In genomic region chr12:76006028-76006916, GRCh38 we compare ENCODE assay signal across 25 cellular contexts. TPM values are rescaled to one million over a fixed set of nuclear protein-coding genes. Genes with fewer than 3 reads are reported as not detected.
DNase-seq lines count a peak whose midpoint lies in the region; ATAC-seq and TF ChIP-seq lines count a peak whose summit lies in the region.
"Had no signal": no experiment of that assay in that cellular context is flagged by ENCODE, and none has a peak within 500 bp of the region (broad histone marks: within the 10 kb centered on the region; RNA-seq: fewer than 3 reads in every experiment).

No MANE protein-coding gene starts in this region.

- WGBS in thyroid gland, 2 donors = 88 to 93% methylated on average over 8 of the region's 8 CpGs

- intact Hi-C loops in MCF 10A (cut with micrococcal nuclease) = no loop called here
- intact Hi-C loops in thyroid gland (cut with DNase I) = no loop called here

- peaks cover 0 to 10% of the 10 kb centered on the region in 2 donors for H3K4me1 ChIP-seq in thyroid gland
- H3K4me1 ChIP-seq: ascending aorta had no signal

- H3K9me3 Mint-ChIP-seq in glutamatergic neuron (ENCODE audit: unreplicated experiment) (peaks cover 13% of the 10 kb centered on the region), MCF 10A (ENCODE audit: unreplicated experiment) (peaks cover 6% of the 10 kb centered on the region)
- H3K9me3 Mint-ChIP-seq: dendritic cell treated with granulocyte-macrophage colony-stimulating factor and Interleukin-4, amounts not matched to agents 40 ng/mL and 50 ng/mL, for 4 days had no signal

- H3K4me3 Mint-ChIP-seq in glutamatergic neuron (ENCODE audit: unreplicated experiment) = peak overlapping the region; percentile 55
- no peak overlapping the region for H3K4me3 Mint-ChIP-seq in MCF 10A (ENCODE audit: unreplicated experiment)
- H3K4me3 Mint-ChIP-seq: activated CD4-positive, alpha-beta T cell treated with anti-CD3 and anti-CD28 coated beads, Interleukin-2, amount 10 ng/mL, durations not matched to agents 7 days and 5 days; activated naive CD8-positive, alpha-beta T cell; activated T-helper 1 cell treated with anti-CD3 and anti-CD28 coated beads, Interleukin-12 subunit alpha, Interleukin-12 subunit beta, Interleukin-2, Interleukin-4 antibody, amounts not matched to agents 30 ng/mL and 10 ng/mL and 1 ng/mL, durations not matched to agents 14 hours and 24 hours and 36 hours; CD4-positive, alpha-beta T cell; dendritic cell treated with granulocyte-macrophage colony-stimulating factor and Interleukin-4, amounts not matched to agents 40 ng/mL and 50 ng/mL, for 4 days; HFFc6; stimulated activated effector memory CD8-positive, alpha-beta T cell treated with anti-CD3 and anti-CD28 coated beads, Interleukin-12 subunit alpha, Interleukin-12 subunit beta, amount 100 ng/mL, for 72 hours; T-helper 17 cell had no signal

- DNase-seq in H7 (peak; percentile 30), NCI-H1105 treated with DMSO at 0.1 percent for 48 hours (lab: John Stamatoyannopoulos, UW) (peak; percentile 75), NCI-H524 (lab: John Stamatoyannopoulos, UW) (peak; percentile 77 to 87), glutamatergic neuron (peak; percentile 57), MCF 10A (ENCODE audit: unreplicated experiment) (no peak), thyroid gland (no peak)
- DNase-seq: activated CD4-positive, alpha-beta T cell treated with anti-CD3 and anti-CD28 coated beads, Interleukin-2, amount 10 ng/mL, durations not matched to agents 7 days and 5 days; caudate nucleus; CD4-positive, alpha-beta T cell; DND-41; HFFc6; KG1; mammary epithelial cell; NCI-H446; occipital lobe; small intestine; stimulated activated CD4-positive, alpha-beta T cell treated with anti-CD3 and anti-CD28 coated beads, Interleukin-2, amount 100 ng/mL, for 24 hours; T-helper 17 cell had no signal

- H3K4me1 Mint-ChIP-seq in glutamatergic neuron (ENCODE audit: low read depth, unreplicated experiment) (peaks cover 41% of the 10 kb centered on the region), MCF 10A (ENCODE audit: insufficient read depth, unreplicated experiment) (no peaks in the 10 kb centered on the region)
- H3K4me1 Mint-ChIP-seq: activated CD4-positive, alpha-beta T cell treated with anti-CD3 and anti-CD28 coated beads, Interleukin-2, amount 10 ng/mL, durations not matched to agents 7 days and 5 days; stimulated activated effector memory CD8-positive, alpha-beta T cell treated with anti-CD3 and anti-CD28 coated beads, Interleukin-12 subunit alpha, Interleukin-12 subunit beta, amount 100 ng/mL, for 72 hours; T-helper 17 cell had no signal

- no TSS peak for BruUV-seq in MCF 10A (replicated peaks; lab: Mats Ljungman, UMichigan)

- H3K27ac ChIP-seq in thyroid gland = no peak overlapping the region
- H3K27ac ChIP-seq: ascending aorta had no signal

- H3K9me3 ChIP-seq in thyroid gland = no peaks in the 10 kb centered on the region
- H3K9me3 ChIP-seq: ascending aorta had no signal

- H3K27ac Mint-ChIP-seq in glutamatergic neuron (ENCODE audit: unreplicated experiment) (peak overlapping the region; percentile 20), MCF 10A (ENCODE audit: low read depth, unreplicated experiment) (no peak overlapping the region)
- H3K27ac Mint-ChIP-seq: activated CD4-positive, alpha-beta T cell treated with anti-CD3 and anti-CD28 coated beads, Interleukin-2, amount 10 ng/mL, durations not matched to agents 7 days and 5 days; activated naive CD8-positive, alpha-beta T cell; activated T-helper 1 cell treated with anti-CD3 and anti-CD28 coated beads, Interleukin-12 subunit alpha, Interleukin-12 subunit beta, Interleukin-2, Interleukin-4 antibody, amounts not matched to agents 30 ng/mL and 10 ng/mL and 1 ng/mL, durations not matched to agents 14 hours and 24 hours and 36 hours; CD4-positive, alpha-beta T cell; dendritic cell treated with granulocyte-macrophage colony-stimulating factor and Interleukin-4, amounts not matched to agents 40 ng/mL and 50 ng/mL, for 4 days; HFFc6; stimulated activated effector memory CD8-positive, alpha-beta T cell treated with anti-CD3 and anti-CD28 coated beads, Interleukin-12 subunit alpha, Interleukin-12 subunit beta, amount 100 ng/mL, for 72 hours; T-helper 17 cell had no signal

- H3K36me3 Mint-ChIP-seq in glutamatergic neuron (ENCODE audit: unreplicated experiment) = peaks cover 8% of the 10 kb centered on the region
- no peaks in the 10 kb centered on the region for H3K36me3 Mint-ChIP-seq in MCF 10A (ENCODE audit: insufficient read depth, unreplicated experiment)
- H3K36me3 Mint-ChIP-seq: activated naive CD8-positive, alpha-beta T cell; stimulated activated effector memory CD8-positive, alpha-beta T cell treated with anti-CD3 and anti-CD28 coated beads, Interleukin-12 subunit alpha, Interleukin-12 subunit beta, amount 100 ng/mL, for 72 hours had no signal

- no peak for ATAC-seq in HG03432 (IDR thresholded peaks at IDR 0.05; ENCODE audit: unreplicated experiment)
- ATAC-seq: GM12878; stimulated activated effector memory CD8-positive, alpha-beta T cell treated with anti-CD3 and anti-CD28 coated beads, Interleukin-12 subunit alpha, Interleukin-12 subunit beta, amount 100 ng/mL, for 72 hours; T-helper 17 cell had no signal

- TF ChIP-seq CTCF in glutamatergic neuron (IDR thresholded peaks at IDR 0.05; ENCODE audit: partially characterized antibody, unreplicated experiment) (no peak), MCF 10A (IDR thresholded peaks at IDR 0.05; ENCODE audit: unreplicated experiment) (no peak), thyroid gland (IDR thresholded peaks at IDR 0.05) (no peak)

- H3K36me3 ChIP-seq in H7 (replicated peaks; ENCODE audit: control insufficient read depth, insufficient read depth, low read length) (no peaks in the 10 kb centered on the region), thyroid gland (no peaks in the 10 kb centered on the region)
- H3K36me3 ChIP-seq: ascending aorta had no signal

- H3K27me3 Mint-ChIP-seq in glutamatergic neuron (ENCODE audit: unreplicated experiment) (peaks cover 19% of the 10 kb centered on the region), MCF 10A (ENCODE audit: insufficient read depth, unreplicated experiment) (no peaks in the 10 kb centered on the region)
- H3K27me3 Mint-ChIP-seq: activated naive CD8-positive, alpha-beta T cell; CD4-positive, alpha-beta T cell; T-helper 17 cell had no signal

- no peaks in the 10 kb centered on the region for H3K27me3 ChIP-seq in H7 (ENCODE audit: control insufficient read depth, insufficient read depth, low read length)
- H3K27me3 ChIP-seq in thyroid gland = no peaks in the 10 kb centered on the region
- H3K27me3 ChIP-seq: ascending aorta had no signal

- H3K4me3 ChIP-seq in H7 (ENCODE audit: insufficient read depth, low read depth, low read length) (no peak overlapping the region), thyroid gland (replicated peaks in 1 of 3) (no peak overlapping the region)
- H3K4me3 ChIP-seq: ascending aorta, GM12878 had no signal

- POLR2A ChIA-PET in MCF 10A (lab: Yijun Ruan, JAX) = interaction anchor here (0.6 kb wide), 1 partner anchor 438 kb away, joined by 3 read pairs; no protein-coding TSS in a partner anchor

- CTCF ChIA-PET in MCF 10A (lab: Yijun Ruan, JAX) = interaction anchor here (0.5 to 1.1 kb wide), 2 partner anchors 21 to 23 kb away, joined by 3 to 5 read pairs; no protein-coding TSS in a partner anchor

- TF ChIP-seq POLR2A in thyroid gland (IDR thresholded peaks at IDR 0.05) = no peak

RNA-seq across cellular contexts. Expression of gene PHLDA1, which starts 25.3 kb away (rescaled TPM):
- 16.4 and 19.7 TPM in 2 replicates for total RNA-seq in H7 (2014; rRNA removed; shearing (Covaris generic))
- total RNA-seq in glutamatergic neuron (ENCODE audit: unreplicated experiment) = 169 TPM
- total RNA-seq in MCF 10A (2022) = 183 and 203 TPM in 2 replicates
- 10 to 100 TPM; 45.2 to 73.1 (median 57.5) TPM for total RNA-seq in thyroid gland

Comparison
In these comparisons a context has a peak if more than half of its experiments do, and no peak if none do; other contexts are left out.
1. DNase-seq: peak in H7 (single experiment), NCI-H1105 treated with DMSO at 0.1 percent for 48 hours (single experiment), NCI-H524 (2 of 2) and glutamatergic neuron (single experiment); none in MCF 10A (single experiment) and thyroid gland (0 of 2).